ENCODE assay signal across 25 cellular contexts in the genomic region with DNA sequence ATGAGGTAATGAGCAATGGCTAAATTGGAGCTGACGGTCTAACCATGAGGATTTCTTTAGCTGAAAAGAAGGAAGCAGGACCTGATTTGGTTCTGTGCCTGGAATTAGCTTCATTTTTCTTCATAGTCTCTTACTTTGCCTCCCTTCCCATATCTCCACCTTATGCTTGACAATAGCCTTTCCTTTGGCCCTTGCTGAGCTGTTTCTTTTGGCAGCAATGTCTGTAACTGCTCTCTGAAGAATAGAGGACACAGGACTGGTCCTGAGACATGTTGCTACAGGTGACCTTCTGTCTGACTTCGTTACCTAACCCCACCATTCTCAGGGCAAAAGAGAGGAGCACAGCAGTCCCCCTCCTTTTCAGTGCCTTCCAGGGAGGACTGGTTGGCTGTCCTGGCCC.
"Had no signal": no experiment of that assay in that cellular context is flagged by ENCODE, and none has a peak within 500 bp of the region (broad histone marks: within the 10 kb centered on the region; RNA-seq: fewer than 3 reads in every experiment).

No MANE protein-coding gene starts in this region.

- H3K4me3 Mint-ChIP-seq: activated T-cell treated with anti-CD3 and anti-CD28 coated beads, Interleukin-2, amount 50 U/mL, for 72 hours; central memory CD8-positive, alpha-beta T cell; naive B cell had no signal

- ATAC-seq: esophagus mucosa, left ventricle myocardium superior, pancreas had no signal

- H3K27ac ChIP-seq: pancreas, prostate gland, testis, uterus, VCaP had no signal

- H3K27ac Mint-ChIP-seq: activated T-cell treated with anti-CD3 and anti-CD28 coated beads, Interleukin-2, amount 50 U/mL, for 72 hours; naive B cell had no signal

- H3K9me3 ChIP-seq: pancreas, prostate gland, testis, uterus had no signal

- H3K4me1 Mint-ChIP-seq: central memory CD8-positive, alpha-beta T cell; naive B cell had no signal

- H3K36me3 Mint-ChIP-seq: activated naive CD4-positive, alpha-beta T cell treated with anti-CD3 and anti-CD28 coated beads, Interleukin-2, amount 50 U/mL, for 72 hours; naive B cell had no signal

- H3K9me3 Mint-ChIP-seq: activated naive CD4-positive, alpha-beta T cell treated with anti-CD3 and anti-CD28 coated beads, Interleukin-2, amount 50 U/mL, for 72 hours; activated T-cell treated with anti-CD3 and anti-CD28 coated beads, Interleukin-2, amount 50 U/mL, for 72 hours; central memory CD8-positive, alpha-beta T cell had no signal

- FAIRE-seq: bronchial epithelial cell, frontal cortex, islet of Langerhans, pancreas had no signal

- H3K4me3 ChIP-seq: pancreas, prostate gland, testis, uterus had no signal

- H3K27me3 ChIP-seq: pancreas, testis, uterus had no signal

- H3K36me3 ChIP-seq: pancreas, prostate gland, uterus had no signal

- H3K4me1 ChIP-seq: pancreas, prostate gland, testis, uterus had no signal

- DNase-seq: activated CD4-positive, alpha-beta T cell treated with anti-CD3 and anti-CD28 coated beads for 4 hours; activated CD4-positive, alpha-beta T cell treated with anti-CD3 and anti-CD28 coated beads, Interleukin-2, amount 50 U/mL, for 4 hours; activated naive CD4-positive, alpha-beta T cell; activated T-cell treated with anti-CD3 and anti-CD28 coated beads for 4 hours; activated T-cell treated with anti-CD3 and anti-CD28 coated beads, Interleukin-2, amount 50 U/mL, for 72 hours; anterior cingulate cortex; effector memory CD4-positive, alpha-beta T cell; glutamatergic neuron; left ventricle myocardium superior; naive B cell; nucleus accumbens; pancreas; retina; stimulated activated naive CD4-positive, alpha-beta T cell; testis; trophoblast cell; uterus had no signal
